Comparison of ENCODE assay signal across 1 cellular context in genomic region chr1:11262171-11263049, GRCh38.
A peak's percentile ranks its signal among the peaks of the same experiment; 100 is the strongest.
TF ChIP-seq lines count a peak whose summit lies in the region.

TSS of gene MTOR (minus strand) at chr1:11262551. CDS start at chr1:11259409, 3,142 bp downstream.

TF ChIP-seq in HEK293, 187 proteins besides CTCF, POLR2A, EP300 and RAD21 (continued from another document and continues in another):
- TF ChIP-seq ZBTB17 (tag by site-specific recombination; IDR thresholded peaks at IDR 0.05) = 0 out of 2 replicates have a peak, but pooled peaks have one; percentile 6
- peak; percentile 85 for TF ChIP-seq ZNF76 (tag by site-specific recombination; IDR thresholded peaks at IDR 0.05; ENCODE audit: borderline replicate concordance, low read depth)
- TF ChIP-seq, protein P1, sequence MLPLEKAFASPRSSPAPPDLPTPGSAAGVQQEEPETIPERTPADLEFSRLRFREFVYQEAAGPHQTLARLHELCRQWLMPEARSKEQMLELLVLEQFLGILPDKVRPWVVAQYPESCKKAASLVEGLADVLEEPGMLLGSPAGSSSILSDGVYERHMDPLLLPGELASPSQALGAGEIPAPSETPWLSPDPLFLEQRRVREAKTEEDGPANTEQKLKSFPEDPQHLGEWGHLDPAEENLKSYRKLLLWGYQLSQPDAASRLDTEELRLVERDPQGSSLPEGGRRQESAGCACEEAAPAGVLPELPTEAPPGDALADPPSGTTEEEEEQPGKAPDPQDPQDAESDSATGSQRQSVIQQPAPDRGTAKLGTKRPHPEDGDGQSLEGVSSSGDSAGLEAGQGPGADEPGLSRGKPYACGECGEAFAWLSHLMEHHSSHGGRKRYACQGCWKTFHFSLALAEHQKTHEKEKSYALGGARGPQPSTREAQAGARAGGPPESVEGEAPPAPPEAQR (tag by site-specific recombination; IDR thresholded peaks at IDR 0.05) = no peak
- TF ChIP-seq ZBTB8A (tag by site-specific recombination; IDR thresholded peaks at IDR 0.05) = peak; percentile 51; the same call in 1 of the 2 replicates
- no peak for TF ChIP-seq ZNF354C (tag by site-specific recombination; IDR thresholded peaks at IDR 0.05; ENCODE audit: borderline replicate concordance, low read depth)
- peak; percentile 39; the same call in 1 of the 2 replicates for TF ChIP-seq ZNF600 (tag by site-specific recombination; IDR thresholded peaks at IDR 0.05)
- TF ChIP-seq ZNF561 (tag by site-specific recombination; IDR thresholded peaks at IDR 0.05; ENCODE audit: borderline replicate concordance) = peak; percentile 72; the same call in 1 of the 2 replicates
- TF ChIP-seq ZNF24 (tag by site-specific recombination; IDR thresholded peaks at IDR 0.05) = peak; percentile 36; the same call in 1 of the 2 replicates
- no peak for TF ChIP-seq ZNF202 (tag by site-specific recombination; IDR thresholded peaks at IDR 0.05; ENCODE audit: borderline replicate concordance)
- TF ChIP-seq, protein P2, sequence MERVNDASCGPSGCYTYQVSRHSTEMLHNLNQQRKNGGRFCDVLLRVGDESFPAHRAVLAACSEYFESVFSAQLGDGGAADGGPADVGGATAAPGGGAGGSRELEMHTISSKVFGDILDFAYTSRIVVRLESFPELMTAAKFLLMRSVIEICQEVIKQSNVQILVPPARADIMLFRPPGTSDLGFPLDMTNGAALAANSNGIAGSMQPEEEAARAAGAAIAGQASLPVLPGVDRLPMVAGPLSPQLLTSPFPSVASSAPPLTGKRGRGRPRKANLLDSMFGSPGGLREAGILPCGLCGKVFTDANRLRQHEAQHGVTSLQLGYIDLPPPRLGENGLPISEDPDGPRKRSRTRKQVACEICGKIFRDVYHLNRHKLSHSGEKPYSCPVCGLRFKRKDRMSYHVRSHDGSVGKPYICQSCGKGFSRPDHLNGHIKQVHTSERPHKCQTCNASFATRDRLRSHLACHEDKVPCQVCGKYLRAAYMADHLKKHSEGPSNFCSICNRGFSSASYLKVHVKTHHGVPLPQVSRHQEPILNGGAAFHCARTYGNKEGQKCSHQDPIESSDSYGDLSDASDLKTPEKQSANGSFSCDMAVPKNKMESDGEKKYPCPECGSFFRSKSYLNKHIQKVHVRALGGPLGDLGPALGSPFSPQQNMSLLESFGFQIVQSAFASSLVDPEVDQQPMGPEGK (tag by site-specific recombination; IDR thresholded peaks at IDR 0.05) = peak; percentile 61; the same call in 1 of the 2 replicates
- TF ChIP-seq WT1 (tag by site-specific recombination; IDR thresholded peaks at IDR 0.05) = no peak
- TF ChIP-seq ZNF660 (tag by site-specific recombination; IDR thresholded peaks at IDR 0.05) = peak; percentile 96
- peak; percentile 42 for TF ChIP-seq ZNF629 (tag by site-specific recombination; IDR thresholded peaks at IDR 0.05)
- TF ChIP-seq YY2 (tag by site-specific recombination; IDR thresholded peaks at IDR 0.05) = no peak
- peak; percentile 15; the same call in 1 of the 2 replicates for TF ChIP-seq KLF9 (tag by site-specific recombination; IDR thresholded peaks at IDR 0.05; ENCODE audit: low read depth)
- no peak for TF ChIP-seq BCL11B (tag by site-specific recombination; IDR thresholded peaks at IDR 0.05; ENCODE audit: low read depth)
- TF ChIP-seq, protein P3, sequence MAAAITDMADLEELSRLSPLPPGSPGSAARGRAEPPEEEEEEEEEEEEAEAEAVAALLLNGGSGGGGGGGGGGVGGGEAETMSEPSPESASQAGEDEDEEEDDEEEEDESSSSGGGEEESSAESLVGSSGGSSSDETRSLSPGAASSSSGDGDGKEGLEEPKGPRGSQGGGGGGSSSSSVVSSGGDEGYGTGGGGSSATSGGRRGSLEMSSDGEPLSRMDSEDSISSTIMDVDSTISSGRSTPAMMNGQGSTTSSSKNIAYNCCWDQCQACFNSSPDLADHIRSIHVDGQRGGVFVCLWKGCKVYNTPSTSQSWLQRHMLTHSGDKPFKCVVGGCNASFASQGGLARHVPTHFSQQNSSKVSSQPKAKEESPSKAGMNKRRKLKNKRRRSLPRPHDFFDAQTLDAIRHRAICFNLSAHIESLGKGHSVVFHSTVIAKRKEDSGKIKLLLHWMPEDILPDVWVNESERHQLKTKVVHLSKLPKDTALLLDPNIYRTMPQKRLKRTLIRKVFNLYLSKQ (tag by site-specific recombination; IDR thresholded peaks at IDR 0.05; ENCODE audit: borderline replicate concordance) = no peak
- no peak for TF ChIP-seq ZNF140 (tag by site-specific recombination; IDR thresholded peaks at IDR 0.05)
- TF ChIP-seq ZNF610 (tag by site-specific recombination; IDR thresholded peaks at IDR 0.05; ENCODE audit: borderline replicate concordance) = peak; percentile 91; the same call in 1 of the 2 replicates
- TF ChIP-seq ZNF398 (tag by site-specific recombination; IDR thresholded peaks at IDR 0.05) = 0 out of 2 replicates have a peak, but pooled peaks have one; percentile 16
- peak; percentile 40; the same call in 1 of the 2 replicates for TF ChIP-seq ZNF341 (tag by site-specific recombination; IDR thresholded peaks at IDR 0.05; ENCODE audit: low read depth)
- peak; percentile 64 for TF ChIP-seq KLF8 (tag by site-specific recombination; IDR thresholded peaks at IDR 0.05)
- no peak for TF ChIP-seq ZNF837 (tag by site-specific recombination; IDR thresholded peaks at IDR 0.05)
- TF ChIP-seq ZNF544 (tag by site-specific recombination; IDR thresholded peaks at IDR 0.05) = no peak
- TF ChIP-seq MZF1 (tag by site-specific recombination; IDR thresholded peaks at IDR 0.05; ENCODE audit: borderline replicate concordance) = no peak
- peak; percentile 81 for TF ChIP-seq PBX3 (CRISPR knock-in tag; IDR thresholded peaks at IDR 0.05)
- TF ChIP-seq MEIS1 (CRISPR knock-in tag; IDR thresholded peaks at IDR 0.05; ENCODE audit: borderline replicate concordance) = no peak
- TF ChIP-seq ZNF16 (tag by site-specific recombination; IDR thresholded peaks at IDR 0.05; ENCODE audit: low read depth) = no peak
- TF ChIP-seq KLF10 (tag by site-specific recombination; IDR thresholded peaks at IDR 0.05) = 0 out of 2 replicates have a peak, but pooled peaks have one; percentile 38
- peak; percentile 41 for TF ChIP-seq KLF16 (tag by site-specific recombination; IDR thresholded peaks at IDR 0.05)
- no peak; the same call in 1 of the 2 replicates for TF ChIP-seq ZFP69B (tag by site-specific recombination; IDR thresholded peaks at IDR 0.05)
- peak; percentile 69; the same call in 1 of the 2 replicates for TF ChIP-seq ZEB2 (tag by site-specific recombination; IDR thresholded peaks at IDR 0.05)
- TF ChIP-seq, protein P4, sequence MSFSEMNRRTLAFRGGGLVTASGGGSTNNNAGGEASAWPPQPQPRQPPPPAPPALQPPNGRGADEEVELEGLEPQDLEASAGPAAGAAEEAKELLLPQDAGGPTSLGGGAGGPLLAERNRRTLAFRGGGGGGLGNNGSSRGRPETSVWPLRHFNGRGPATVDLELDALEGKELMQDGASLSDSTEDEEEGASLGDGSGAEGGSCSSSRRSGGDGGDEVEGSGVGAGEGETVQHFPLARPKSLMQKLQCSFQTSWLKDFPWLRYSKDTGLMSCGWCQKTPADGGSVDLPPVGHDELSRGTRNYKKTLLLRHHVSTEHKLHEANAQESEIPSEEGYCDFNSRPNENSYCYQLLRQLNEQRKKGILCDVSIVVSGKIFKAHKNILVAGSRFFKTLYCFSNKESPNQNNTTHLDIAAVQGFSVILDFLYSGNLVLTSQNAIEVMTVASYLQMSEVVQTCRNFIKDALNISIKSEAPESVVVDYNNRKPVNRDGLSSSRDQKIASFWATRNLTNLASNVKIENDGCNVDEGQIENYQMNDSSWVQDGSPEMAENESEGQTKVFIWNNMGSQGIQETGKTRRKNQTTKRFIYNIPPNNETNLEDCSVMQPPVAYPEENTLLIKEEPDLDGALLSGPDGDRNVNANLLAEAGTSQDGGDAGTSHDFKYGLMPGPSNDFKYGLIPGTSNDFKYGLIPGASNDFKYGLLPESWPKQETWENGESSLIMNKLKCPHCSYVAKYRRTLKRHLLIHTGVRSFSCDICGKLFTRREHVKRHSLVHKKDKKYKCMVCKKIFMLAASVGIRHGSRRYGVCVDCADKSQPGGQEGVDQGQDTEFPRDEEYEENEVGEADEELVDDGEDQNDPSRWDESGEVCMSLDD (tag by site-specific recombination; IDR thresholded peaks at IDR 0.05) = peak; percentile 55; the same call in 1 of the 2 replicates
- TF ChIP-seq ZNF311 (tag by site-specific recombination; IDR thresholded peaks at IDR 0.05; ENCODE audit: borderline replicate concordance) = no peak
- no peak for TF ChIP-seq ZNF510 (tag by site-specific recombination; IDR thresholded peaks at IDR 0.05; ENCODE audit: insufficient replicate concordance)
- TF ChIP-seq HOXD13 (CRISPR knock-in tag; IDR thresholded peaks at IDR 0.05; ENCODE audit: borderline replicate concordance) = no peak
- no peak for TF ChIP-seq ZNF645 (tag by site-specific recombination; IDR thresholded peaks at IDR 0.05)
- TF ChIP-seq, protein P5, sequence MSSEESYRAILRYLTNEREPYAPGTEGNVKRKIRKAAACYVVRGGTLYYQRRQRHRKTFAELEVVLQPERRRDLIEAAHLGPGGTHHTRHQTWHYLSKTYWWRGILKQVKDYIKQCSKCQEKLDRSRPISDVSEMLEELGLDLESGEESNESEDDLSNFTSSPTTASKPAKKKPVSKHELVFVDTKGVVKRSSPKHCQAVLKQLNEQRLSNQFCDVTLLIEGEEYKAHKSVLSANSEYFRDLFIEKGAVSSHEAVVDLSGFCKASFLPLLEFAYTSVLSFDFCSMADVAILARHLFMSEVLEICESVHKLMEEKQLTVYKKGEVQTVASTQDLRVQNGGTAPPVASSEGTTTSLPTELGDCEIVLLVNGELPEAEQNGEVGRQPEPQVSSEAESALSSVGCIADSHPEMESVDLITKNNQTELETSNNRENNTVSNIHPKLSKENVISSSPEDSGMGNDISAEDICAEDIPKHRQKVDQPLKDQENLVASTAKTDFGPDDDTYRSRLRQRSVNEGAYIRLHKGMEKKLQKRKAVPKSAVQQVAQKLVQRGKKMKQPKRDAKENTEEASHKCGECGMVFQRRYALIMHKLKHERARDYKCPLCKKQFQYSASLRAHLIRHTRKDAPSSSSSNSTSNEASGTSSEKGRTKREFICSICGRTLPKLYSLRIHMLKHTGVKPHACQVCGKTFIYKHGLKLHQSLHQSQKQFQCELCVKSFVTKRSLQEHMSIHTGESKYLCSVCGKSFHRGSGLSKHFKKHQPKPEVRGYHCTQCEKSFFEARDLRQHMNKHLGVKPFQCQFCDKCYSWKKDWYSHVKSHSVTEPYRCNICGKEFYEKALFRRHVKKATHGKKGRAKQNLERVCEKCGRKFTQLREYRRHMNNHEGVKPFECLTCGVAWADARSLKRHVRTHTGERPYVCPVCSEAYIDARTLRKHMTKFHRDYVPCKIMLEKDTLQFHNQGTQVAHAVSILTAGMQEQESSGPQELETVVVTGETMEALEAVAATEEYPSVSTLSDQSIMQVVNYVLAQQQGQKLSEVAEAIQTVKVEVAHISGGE (tag by site-specific recombination; conservative IDR thresholded peaks at IDR 0.05; ENCODE audit: low read depth) = peak; percentile 99
- TF ChIP-seq ZNF2 (tag by site-specific recombination; IDR thresholded peaks at IDR 0.05) = 0 out of 2 replicates have a peak, but pooled peaks have one; percentile 8
- TF ChIP-seq ZNF133 (tag by site-specific recombination; IDR thresholded peaks at IDR 0.05) = no peak
- TF ChIP-seq IKZF3 (tag by site-specific recombination; IDR thresholded peaks at IDR 0.05) = no peak
- no peak for TF ChIP-seq ZNF138 (tag by site-specific recombination; IDR thresholded peaks at IDR 0.05; ENCODE audit: borderline replicate concordance)
- no peak for TF ChIP-seq ZNF211 (tag by site-specific recombination; IDR thresholded peaks at IDR 0.05; ENCODE audit: low read depth)
- TF ChIP-seq ZBTB48 (tag by site-specific recombination; IDR thresholded peaks at IDR 0.05) = no peak
- TF ChIP-seq ZNF580 (tag by site-specific recombination; IDR thresholded peaks at IDR 0.05) = peak; percentile 95
- TF ChIP-seq ZNF501 (tag by site-specific recombination; IDR thresholded peaks at IDR 0.05) = peak; percentile 41; the same call in 1 of the 2 replicates
- no peak for TF ChIP-seq ZNF157 (tag by site-specific recombination; IDR thresholded peaks at IDR 0.05)
